7 cellular contexts compared by ENCODE assay signal in the genomic region with DNA sequence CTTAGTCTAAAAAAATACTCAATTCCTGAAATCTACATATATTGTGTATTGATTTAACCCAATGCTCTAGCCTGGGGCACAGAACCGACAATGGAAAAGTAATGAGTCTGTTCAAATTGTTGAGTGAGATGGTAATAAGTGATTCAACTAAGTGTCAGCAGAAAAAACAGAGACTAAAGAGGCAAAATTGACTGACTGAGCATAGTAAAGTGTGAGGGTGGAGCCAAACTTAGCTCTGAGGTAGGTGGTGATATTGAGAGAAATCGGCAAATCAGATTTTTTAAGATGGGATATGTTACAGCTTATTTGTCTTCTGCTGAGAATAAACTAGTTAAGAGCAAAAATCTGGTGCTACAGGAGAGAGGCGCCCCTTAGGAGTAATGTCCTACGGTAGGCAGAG.
"Had no signal": no experiment of that assay in that cellular context is flagged by ENCODE, and none has a peak within 500 bp of the region (broad histone marks: within the 10 kb centered on the region; RNA-seq: fewer than 3 reads in every experiment).

No MANE protein-coding gene starts in this region.

- DNase-seq: IMR-90, KBM-7, KG1 had no signal

- H3K4me3 Mint-ChIP-seq: IgD-negative memory B cell had no signal

- H3K27me3 Mint-ChIP-seq: IgD-negative memory B cell had no signal

- H3K4me3 ChIP-seq: K562 had no signal

- H3K36me3 Mint-ChIP-seq: IgD-negative memory B cell had no signal

- H3K27ac Mint-ChIP-seq: IgD-negative memory B cell had no signal

- H3K4me1 Mint-ChIP-seq: IgD-negative memory B cell had no signal

- FAIRE-seq: HepG2, HTR-8/SVneo, K562 had no signal
